Comparison of ENCODE assay signal across 1 cellular context in the genomic region with DNA sequence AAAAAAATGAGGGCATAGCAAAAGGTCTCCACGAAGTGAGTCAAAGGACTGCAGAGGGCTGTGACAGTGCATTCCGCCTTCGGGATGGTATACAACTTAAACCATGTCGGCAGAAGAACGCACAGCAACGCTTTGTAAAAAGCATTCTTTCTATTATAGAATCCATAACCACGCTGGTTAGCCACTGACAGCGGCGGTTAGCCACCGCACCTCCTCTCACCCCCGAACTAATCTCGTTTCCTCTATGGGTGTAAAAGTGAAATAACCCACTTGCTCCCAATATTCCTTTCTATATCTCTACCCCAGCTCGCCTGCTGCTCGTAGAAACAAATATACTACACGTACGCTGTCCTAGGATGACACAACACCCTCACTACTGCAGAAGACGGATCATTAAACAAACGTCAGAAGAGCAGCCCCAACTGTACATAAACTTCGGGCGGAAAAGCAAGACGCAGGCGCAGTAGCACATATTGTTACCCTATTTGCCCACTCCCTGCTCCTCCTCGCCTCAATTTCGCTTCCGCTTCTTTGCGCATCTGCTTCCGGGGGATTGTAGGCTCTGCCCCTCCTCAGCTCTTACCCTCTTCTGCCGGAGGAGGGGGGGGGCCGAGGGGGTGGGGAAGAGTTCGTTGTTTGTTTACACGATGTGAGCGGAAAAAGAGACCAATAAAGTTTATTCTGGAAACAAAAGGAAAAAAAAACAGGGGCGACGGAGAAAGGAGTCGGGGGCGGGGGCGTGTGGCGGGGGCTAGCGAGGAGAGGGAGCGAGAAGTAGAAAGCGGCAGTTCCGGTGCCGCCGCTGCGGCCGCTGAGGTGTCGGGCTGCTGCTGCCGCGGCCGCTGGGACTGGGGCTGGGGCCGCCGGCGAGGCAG.
TF ChIP-seq lines count a peak whose summit lies in the region.

A gene (plus strand): TSS at position 787 of the 875 bp plus-strand sequence. CDS start 50,469 bp downstream, outside the sequence.

TF ChIP-seq in K562, 482 proteins besides CTCF, POLR2A, EP300 and RAD21 (continued from another document and continues in another):
- TF ChIP-seq, protein P1, sequence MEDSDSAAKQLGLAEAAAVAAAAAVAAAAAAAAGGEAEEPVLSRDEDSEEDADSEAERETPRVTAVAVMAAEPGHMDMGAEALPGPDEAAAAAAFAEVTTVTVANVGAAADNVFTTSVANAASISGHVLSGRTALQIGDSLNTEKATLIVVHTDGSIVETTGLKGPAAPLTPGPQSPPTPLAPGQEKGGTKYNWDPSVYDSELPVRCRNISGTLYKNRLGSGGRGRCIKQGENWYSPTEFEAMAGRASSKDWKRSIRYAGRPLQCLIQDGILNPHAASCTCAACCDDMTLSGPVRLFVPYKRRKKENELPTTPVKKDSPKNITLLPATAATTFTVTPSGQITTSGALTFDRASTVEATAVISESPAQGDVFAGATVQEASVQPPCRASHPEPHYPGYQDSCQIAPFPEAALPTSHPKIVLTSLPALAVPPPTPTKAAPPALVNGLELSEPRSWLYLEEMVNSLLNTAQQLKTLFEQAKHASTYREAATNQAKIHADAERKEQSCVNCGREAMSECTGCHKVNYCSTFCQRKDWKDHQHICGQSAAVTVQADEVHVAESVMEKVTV (CRISPR knock-in tag; IDR thresholded peaks at IDR 0.05): no peak
- TF ChIP-seq PURB (CRISPR knock-in tag; IDR thresholded peaks at IDR 0.05; ENCODE audit: low read depth) (no peak), NRF1 (conservative IDR thresholded peaks at IDR 0.05 in 1 of 2, IDR thresholded peaks at IDR 0.05 in 1 of 2) (peak; percentile 89 to 91), ZNF699 (CRISPR knock-in tag; IDR thresholded peaks at IDR 0.05; ENCODE audit: insufficient replicate concordance) (no peak), ZNF384 (IDR thresholded peaks at IDR 0.05; ENCODE audit: low read depth, low read length) (peak; percentile 100), PTTG1 (tag; IDR thresholded peaks at IDR 0.05; ENCODE audit: low read depth) (no peak), RFX5 (IDR thresholded peaks at IDR 0.05; ENCODE audit: low read depth, low read length) (no peak), PML (IDR thresholded peaks at IDR 0.05; ENCODE audit: low read length) (peak; percentile 34; the same call in 1 of the 2 replicates), SNRNP70 (optimal IDR thresholded peaks at IDR 0.05; ENCODE audit: low read depth, low read length) (no peak), WHSC1 (IDR thresholded peaks at IDR 0.05; ENCODE audit: low read length) (no peak), NCOA2 (IDR thresholded peaks at IDR 0.05; ENCODE audit: partially characterized antibody in 2 of 2) (no peak), HNRNPLL (IDR thresholded peaks at IDR 0.05; ENCODE audit: low read depth, low read length, poor library complexity, severe bottlenecking) (peak; percentile 84), SNIP1 (IDR thresholded peaks at IDR 0.05; ENCODE audit: low read depth) (no peak), HNRNPUL1 (IDR thresholded peaks at IDR 0.05; ENCODE audit: low read length) (no peak), ZFX (CRISPR knock-in tag; IDR thresholded peaks at IDR 0.05) (no peak), DACH1 (IDR thresholded peaks at IDR 0.05; ENCODE audit: partially characterized antibody) (no peak), TSC22D4 (tag; IDR thresholded peaks at IDR 0.05) (no peak), TEAD2 (tag; IDR thresholded peaks at IDR 0.05) (no peak), ZNF143 (CRISPR knock-in tag; IDR thresholded peaks at IDR 0.05) (no peak), ZNF224 (CRISPR knock-in tag; IDR thresholded peaks at IDR 0.05) (no peak), ZKSCAN3 (CRISPR knock-in tag; IDR thresholded peaks at IDR 0.05) (no peak), POLR2B (IDR thresholded peaks at IDR 0.05; ENCODE audit: low read depth, partially characterized antibody) (peak; percentile 85), ZNF274 (IDR thresholded peaks at IDR 0.05; ENCODE audit: borderline replicate concordance, low read depth, low read length) (no peak), ZNF408 (CRISPR knock-in tag; IDR thresholded peaks at IDR 0.05; ENCODE audit: low read depth) (no peak), SAP30 (IDR thresholded peaks at IDR 0.05; ENCODE audit: borderline replicate concordance, insufficient read depth, low read depth, low read length, poor library complexity, severe bottlenecking) (peak; percentile 90)
- TF ChIP-seq, protein P2, sequence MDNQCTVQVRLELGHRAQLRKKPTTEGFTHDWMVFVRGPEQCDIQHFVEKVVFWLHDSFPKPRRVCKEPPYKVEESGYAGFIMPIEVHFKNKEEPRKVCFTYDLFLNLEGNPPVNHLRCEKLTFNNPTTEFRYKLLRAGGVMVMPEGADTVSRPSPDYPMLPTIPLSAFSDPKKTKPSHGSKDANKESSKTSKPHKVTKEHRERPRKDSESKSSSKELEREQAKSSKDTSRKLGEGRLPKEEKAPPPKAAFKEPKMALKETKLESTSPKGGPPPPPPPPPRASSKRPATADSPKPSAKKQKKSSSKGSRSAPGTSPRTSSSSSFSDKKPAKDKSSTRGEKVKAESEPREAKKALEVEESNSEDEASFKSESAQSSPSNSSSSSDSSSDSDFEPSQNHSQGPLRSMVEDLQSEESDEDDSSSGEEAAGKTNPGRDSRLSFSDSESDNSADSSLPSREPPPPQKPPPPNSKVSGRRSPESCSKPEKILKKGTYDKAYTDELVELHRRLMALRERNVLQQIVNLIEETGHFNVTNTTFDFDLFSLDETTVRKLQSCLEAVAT (IDR thresholded peaks at IDR 0.05): no peak
- TF ChIP-seq, protein P3, sequence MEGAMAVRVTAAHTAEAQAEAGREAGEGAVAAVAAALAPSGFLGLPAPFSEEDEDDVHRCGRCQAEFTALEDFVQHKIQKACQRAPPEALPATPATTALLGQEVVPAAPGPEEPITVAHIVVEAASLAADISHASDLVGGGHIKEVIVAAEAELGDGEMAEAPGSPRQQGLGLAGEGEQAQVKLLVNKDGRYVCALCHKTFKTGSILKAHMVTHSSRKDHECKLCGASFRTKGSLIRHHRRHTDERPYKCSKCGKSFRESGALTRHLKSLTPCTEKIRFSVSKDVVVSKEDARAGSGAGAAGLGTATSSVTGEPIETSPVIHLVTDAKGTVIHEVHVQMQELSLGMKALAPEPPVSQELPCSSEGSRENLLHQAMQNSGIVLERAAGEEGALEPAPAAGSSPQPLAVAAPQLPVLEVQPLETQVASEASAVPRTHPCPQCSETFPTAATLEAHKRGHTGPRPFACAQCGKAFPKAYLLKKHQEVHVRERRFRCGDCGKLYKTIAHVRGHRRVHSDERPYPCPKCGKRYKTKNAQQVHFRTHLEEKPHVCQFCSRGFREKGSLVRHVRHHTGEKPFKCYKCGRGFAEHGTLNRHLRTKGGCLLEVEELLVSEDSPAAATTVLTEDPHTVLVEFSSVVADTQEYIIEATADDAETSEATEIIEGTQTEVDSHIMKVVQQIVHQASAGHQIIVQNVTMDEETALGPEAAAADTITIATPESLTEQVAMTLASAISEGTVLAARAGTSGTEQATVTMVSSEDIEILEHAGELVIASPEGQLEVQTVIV (CRISPR knock-in tag; IDR thresholded peaks at IDR 0.05; ENCODE audit: borderline replicate concordance): no peak
- TF ChIP-seq, protein P4, sequence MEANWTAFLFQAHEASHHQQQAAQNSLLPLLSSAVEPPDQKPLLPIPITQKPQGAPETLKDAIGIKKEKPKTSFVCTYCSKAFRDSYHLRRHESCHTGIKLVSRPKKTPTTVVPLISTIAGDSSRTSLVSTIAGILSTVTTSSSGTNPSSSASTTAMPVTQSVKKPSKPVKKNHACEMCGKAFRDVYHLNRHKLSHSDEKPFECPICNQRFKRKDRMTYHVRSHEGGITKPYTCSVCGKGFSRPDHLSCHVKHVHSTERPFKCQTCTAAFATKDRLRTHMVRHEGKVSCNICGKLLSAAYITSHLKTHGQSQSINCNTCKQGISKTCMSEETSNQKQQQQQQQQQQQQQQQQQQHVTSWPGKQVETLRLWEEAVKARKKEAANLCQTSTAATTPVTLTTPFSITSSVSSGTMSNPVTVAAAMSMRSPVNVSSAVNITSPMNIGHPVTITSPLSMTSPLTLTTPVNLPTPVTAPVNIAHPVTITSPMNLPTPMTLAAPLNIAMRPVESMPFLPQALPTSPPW (CRISPR knock-in tag; IDR thresholded peaks at IDR 0.05): peak; percentile 100
- TF ChIP-seq, protein P5, sequence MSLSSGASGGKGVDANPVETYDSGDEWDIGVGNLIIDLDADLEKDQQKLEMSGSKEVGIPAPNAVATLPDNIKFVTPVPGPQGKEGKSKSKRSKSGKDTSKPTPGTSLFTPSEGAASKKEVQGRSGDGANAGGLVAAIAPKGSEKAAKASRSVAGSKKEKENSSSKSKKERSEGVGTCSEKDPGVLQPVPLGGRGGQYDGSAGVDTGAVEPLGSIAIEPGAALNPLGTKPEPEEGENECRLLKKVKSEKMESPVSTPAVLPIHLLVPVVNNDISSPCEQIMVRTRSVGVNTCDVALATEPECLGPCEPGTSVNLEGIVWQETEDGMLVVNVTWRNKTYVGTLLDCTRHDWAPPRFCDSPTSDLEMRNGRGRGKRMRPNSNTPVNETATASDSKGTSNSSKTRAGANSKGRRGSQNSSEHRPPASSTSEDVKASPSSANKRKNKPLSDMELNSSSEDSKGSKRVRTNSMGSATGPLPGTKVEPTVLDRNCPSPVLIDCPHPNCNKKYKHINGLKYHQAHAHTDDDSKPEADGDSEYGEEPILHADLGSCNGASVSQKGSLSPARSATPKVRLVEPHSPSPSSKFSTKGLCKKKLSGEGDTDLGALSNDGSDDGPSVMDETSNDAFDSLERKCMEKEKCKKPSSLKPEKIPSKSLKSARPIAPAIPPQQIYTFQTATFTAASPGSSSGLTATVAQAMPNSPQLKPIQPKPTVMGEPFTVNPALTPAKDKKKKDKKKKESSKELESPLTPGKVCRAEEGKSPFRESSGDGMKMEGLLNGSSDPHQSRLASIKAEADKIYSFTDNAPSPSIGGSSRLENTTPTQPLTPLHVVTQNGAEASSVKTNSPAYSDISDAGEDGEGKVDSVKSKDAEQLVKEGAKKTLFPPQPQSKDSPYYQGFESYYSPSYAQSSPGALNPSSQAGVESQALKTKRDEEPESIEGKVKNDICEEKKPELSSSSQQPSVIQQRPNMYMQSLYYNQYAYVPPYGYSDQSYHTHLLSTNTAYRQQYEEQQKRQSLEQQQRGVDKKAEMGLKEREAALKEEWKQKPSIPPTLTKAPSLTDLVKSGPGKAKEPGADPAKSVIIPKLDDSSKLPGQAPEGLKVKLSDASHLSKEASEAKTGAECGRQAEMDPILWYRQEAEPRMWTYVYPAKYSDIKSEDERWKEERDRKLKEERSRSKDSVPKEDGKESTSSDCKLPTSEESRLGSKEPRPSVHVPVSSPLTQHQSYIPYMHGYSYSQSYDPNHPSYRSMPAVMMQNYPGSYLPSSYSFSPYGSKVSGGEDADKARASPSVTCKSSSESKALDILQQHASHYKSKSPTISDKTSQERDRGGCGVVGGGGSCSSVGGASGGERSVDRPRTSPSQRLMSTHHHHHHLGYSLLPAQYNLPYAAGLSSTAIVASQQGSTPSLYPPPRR (CRISPR knock-in tag; IDR thresholded peaks at IDR 0.05; ENCODE audit: borderline replicate concordance): no peak
- TF ChIP-seq, protein P6, sequence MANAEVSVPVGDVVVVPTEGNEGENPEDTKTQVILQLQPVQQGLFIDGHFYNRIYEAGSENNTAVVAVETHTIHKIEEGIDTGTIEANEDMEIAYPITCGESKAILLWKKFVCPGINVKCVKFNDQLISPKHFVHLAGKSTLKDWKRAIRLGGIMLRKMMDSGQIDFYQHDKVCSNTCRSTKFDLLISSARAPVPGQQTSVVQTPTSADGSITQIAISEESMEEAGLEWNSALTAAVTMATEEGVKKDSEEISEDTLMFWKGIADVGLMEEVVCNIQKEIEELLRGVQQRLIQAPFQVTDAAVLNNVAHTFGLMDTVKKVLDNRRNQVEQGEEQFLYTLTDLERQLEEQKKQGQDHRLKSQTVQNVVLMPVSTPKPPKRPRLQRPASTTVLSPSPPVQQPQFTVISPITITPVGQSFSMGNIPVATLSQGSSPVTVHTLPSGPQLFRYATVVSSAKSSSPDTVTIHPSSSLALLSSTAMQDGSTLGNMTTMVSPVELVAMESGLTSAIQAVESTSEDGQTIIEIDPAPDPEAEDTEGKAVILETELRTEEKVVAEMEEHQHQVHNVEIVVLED (CRISPR knock-in tag; IDR thresholded peaks at IDR 0.05): no peak
- TF ChIP-seq, protein P7, sequence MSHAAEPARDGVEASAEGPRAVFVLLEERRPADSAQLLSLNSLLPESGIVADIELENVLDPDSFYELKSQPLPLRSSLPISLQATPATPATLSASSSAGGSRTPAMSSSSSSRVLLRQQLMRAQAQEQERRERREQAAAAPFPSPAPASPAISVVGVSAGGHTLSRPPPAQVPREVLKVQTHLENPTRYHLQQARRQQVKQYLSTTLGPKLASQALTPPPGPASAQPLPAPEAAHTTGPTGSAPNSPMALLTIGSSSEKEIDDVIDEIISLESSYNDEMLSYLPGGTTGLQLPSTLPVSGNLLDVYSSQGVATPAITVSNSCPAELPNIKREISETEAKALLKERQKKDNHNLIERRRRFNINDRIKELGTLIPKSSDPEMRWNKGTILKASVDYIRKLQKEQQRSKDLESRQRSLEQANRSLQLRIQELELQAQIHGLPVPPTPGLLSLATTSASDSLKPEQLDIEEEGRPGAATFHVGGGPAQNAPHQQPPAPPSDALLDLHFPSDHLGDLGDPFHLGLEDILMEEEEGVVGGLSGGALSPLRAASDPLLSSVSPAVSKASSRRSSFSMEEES (CRISPR knock-in tag; IDR thresholded peaks at IDR 0.05): no peak
- TF ChIP-seq, protein P8, sequence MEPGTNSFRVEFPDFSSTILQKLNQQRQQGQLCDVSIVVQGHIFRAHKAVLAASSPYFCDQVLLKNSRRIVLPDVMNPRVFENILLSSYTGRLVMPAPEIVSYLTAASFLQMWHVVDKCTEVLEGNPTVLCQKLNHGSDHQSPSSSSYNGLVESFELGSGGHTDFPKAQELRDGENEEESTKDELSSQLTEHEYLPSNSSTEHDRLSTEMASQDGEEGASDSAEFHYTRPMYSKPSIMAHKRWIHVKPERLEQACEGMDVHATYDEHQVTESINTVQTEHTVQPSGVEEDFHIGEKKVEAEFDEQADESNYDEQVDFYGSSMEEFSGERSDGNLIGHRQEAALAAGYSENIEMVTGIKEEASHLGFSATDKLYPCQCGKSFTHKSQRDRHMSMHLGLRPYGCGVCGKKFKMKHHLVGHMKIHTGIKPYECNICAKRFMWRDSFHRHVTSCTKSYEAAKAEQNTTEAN (CRISPR knock-in tag; IDR thresholded peaks at IDR 0.05): no peak
- TF ChIP-seq, protein P9, sequence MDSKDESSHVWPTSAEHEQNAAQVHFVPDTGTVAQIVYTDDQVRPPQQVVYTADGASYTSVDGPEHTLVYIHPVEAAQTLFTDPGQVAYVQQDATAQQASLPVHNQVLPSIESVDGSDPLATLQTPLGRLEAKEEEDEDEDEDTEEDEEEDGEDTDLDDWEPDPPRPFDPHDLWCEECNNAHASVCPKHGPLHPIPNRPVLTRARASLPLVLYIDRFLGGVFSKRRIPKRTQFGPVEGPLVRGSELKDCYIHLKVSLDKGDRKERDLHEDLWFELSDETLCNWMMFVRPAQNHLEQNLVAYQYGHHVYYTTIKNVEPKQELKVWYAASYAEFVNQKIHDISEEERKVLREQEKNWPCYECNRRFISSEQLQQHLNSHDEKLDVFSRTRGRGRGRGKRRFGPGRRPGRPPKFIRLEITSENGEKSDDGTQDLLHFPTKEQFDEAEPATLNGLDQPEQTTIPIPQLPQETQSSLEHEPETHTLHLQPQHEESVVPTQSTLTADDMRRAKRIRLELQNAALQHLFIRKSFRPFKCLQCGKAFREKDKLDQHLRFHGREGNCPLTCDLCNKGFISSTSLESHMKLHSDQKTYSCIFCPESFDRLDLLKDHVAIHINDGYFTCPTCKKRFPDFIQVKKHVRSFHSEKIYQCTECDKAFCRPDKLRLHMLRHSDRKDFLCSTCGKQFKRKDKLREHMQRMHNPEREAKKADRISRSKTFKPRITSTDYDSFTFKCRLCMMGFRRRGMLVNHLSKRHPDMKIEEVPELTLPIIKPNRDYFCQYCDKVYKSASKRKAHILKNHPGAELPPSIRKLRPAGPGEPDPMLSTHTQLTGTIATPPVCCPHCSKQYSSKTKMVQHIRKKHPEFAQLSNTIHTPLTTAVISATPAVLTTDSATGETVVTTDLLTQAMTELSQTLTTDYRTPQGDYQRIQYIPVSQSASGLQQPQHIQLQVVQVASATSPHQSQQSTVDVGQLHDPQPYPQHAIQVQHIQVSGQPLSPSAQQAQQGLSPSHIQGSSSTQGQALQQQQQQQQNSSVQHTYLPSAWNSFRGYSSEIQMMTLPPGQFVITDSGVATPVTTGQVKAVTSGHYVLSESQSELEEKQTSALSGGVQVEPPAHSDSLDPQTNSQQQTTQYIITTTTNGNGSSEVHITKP (IDR thresholded peaks at IDR 0.05; ENCODE audit: partially characterized antibody): peak; percentile 33
